In genomic region chr12:65799331-65799730, GRCh38 we compare ENCODE assay signal across 27 cellular contexts. TPM values are rescaled to one million over a fixed set of nuclear protein-coding genes. Genes with fewer than 3 reads are reported as not detected.
"Had no signal": no experiment of that assay in that cellular context is flagged by ENCODE, and none has a peak within 500 bp of the region (broad histone marks: within the 10 kb centered on the region; RNA-seq: fewer than 3 reads in every experiment).

No MANE protein-coding gene starts in this region.

- H3K9ac ChIP-seq: parathyroid adenoma had no signal

- H3K27me3 Mint-ChIP-seq: progenitor cell of endocrine pancreas had no signal

- H3K27me3 ChIP-seq: ovary, right lobe of liver, sigmoid colon, thyroid gland, tibial nerve, upper lobe of left lung, vagina had no signal

- H3K4me3 ChIP-seq: ovary, psoas muscle, right lobe of liver, sigmoid colon, stomach, thoracic aorta, thyroid gland, tibial nerve, upper lobe of left lung, vagina had no signal

- H3K9me3 Mint-ChIP-seq: natural killer cell; nephron; stimulated activated naive B cell treated with anti-CD40 and anti-IgM and Interleukin-4, amounts not matched to agents 10 μg/mL and 1 μg/mL and 100 μg/mL, for 72 hours; stimulated activated naive CD8-positive, alpha-beta T cell treated with anti-CD3 and anti-CD28 coated beads, Interleukin-15, Interleukin-2, amounts not matched to agents 100 ng/mL and 50 ng/mL, for 24 hours had no signal

- H3K36me3 ChIP-seq: ovary, right lobe of liver, sigmoid colon, stomach, thoracic aorta, thyroid gland, tibial nerve, upper lobe of left lung, vagina had no signal

- H3K27ac ChIP-seq: ovary, parathyroid adenoma, psoas muscle, right lobe of liver, sigmoid colon, stomach, thoracic aorta, thyroid gland, tibial nerve, upper lobe of left lung, vagina had no signal

- H3K4me3 Mint-ChIP-seq: natural killer cell; nephron; stimulated activated effector memory CD8-positive, alpha-beta T cell treated with anti-CD3 and anti-CD28 coated beads, Interleukin-12 subunit alpha, Interleukin-12 subunit beta, amount 100 ng/mL, for 72 hours; stimulated activated naive B cell treated with anti-CD40 and anti-IgM and Interleukin-4, amounts not matched to agents 10 μg/mL and 1 μg/mL and 100 μg/mL, for 72 hours; stimulated activated naive CD8-positive, alpha-beta T cell treated with anti-CD3 and anti-CD28 coated beads, Interleukin-15, Interleukin-2, amounts not matched to agents 100 ng/mL and 50 ng/mL, for 24 hours had no signal

- H3K9me3 ChIP-seq: ovary, psoas muscle, right lobe of liver, stomach, thoracic aorta, thyroid gland, tibial nerve, upper lobe of left lung, vagina had no signal

- H3K27ac Mint-ChIP-seq: natural killer cell; progenitor cell of endocrine pancreas; stimulated activated effector memory CD8-positive, alpha-beta T cell treated with anti-CD3 and anti-CD28 coated beads, Interleukin-12 subunit alpha, Interleukin-12 subunit beta, amount 100 ng/mL, for 72 hours; stimulated activated naive B cell treated with anti-CD40 and anti-IgM and Interleukin-4, amounts not matched to agents 10 μg/mL and 1 μg/mL and 100 μg/mL, for 72 hours; stimulated activated naive CD8-positive, alpha-beta T cell treated with anti-CD3 and anti-CD28 coated beads, Interleukin-15, Interleukin-2, amounts not matched to agents 100 ng/mL and 50 ng/mL, for 24 hours had no signal

- DNase-seq: natural killer cell; occipital lobe; ovary; psoas muscle; right cardiac atrium; right lobe of liver; sigmoid colon; small intestine; stimulated activated CD4-positive, alpha-beta T cell treated with anti-CD3 and anti-CD28 coated beads, Interleukin-15, amount 100 ng/mL, for 24 hours; stimulated activated CD4-positive, alpha-beta T cell treated with anti-CD3 and anti-CD28 coated beads, Interleukin-2, amount 100 ng/mL, for 24 hours; stimulated activated CD4-positive, alpha-beta T cell treated with anti-CD3 and anti-CD28 coated beads, Interleukin-2, amount 100 ng/mL, for 48 hours; stimulated activated CD4-positive, alpha-beta T cell treated with anti-CD3 and anti-CD28 coated beads, Interleukin-4, amount 100 ng/mL, for 24 hours; stimulated activated naive B cell treated with anti-CD40 and anti-IgM and Interleukin-4, amounts not matched to agents 10 μg/mL and 1 μg/mL and 100 μg/mL, for 72 hours; stimulated activated naive CD4-positive, alpha-beta T cell treated with Interleukin-2 at 50 U/mL for 16 hours; stomach; thyroid gland; trophoblast cell; upper lobe of left lung had no signal

- H3K79me2 ChIP-seq: parathyroid adenoma had no signal

- H3K36me3 Mint-ChIP-seq: natural killer cell; stimulated activated effector memory CD8-positive, alpha-beta T cell treated with anti-CD3 and anti-CD28 coated beads, Interleukin-12 subunit alpha, Interleukin-12 subunit beta, amount 100 ng/mL, for 72 hours had no signal

- H3K4me1 Mint-ChIP-seq: natural killer cell; nephron; stimulated activated effector memory CD8-positive, alpha-beta T cell treated with anti-CD3 and anti-CD28 coated beads, Interleukin-12 subunit alpha, Interleukin-12 subunit beta, amount 100 ng/mL, for 72 hours; stimulated activated naive B cell treated with anti-CD40 and anti-IgM and Interleukin-4, amounts not matched to agents 10 μg/mL and 1 μg/mL and 100 μg/mL, for 72 hours had no signal

- H3K4me1 ChIP-seq: parathyroid adenoma, psoas muscle, right lobe of liver, sigmoid colon, stomach, thyroid gland, tibial nerve, upper lobe of left lung, vagina had no signal

- ATAC-seq: natural killer cell; psoas muscle; right cardiac atrium; right lobe of liver; stimulated activated effector memory CD8-positive, alpha-beta T cell treated with anti-CD3 and anti-CD28 coated beads, Interleukin-12 subunit alpha, Interleukin-12 subunit beta, amount 100 ng/mL, for 72 hours; stimulated activated naive B cell treated with anti-CD40 and anti-IgM and Interleukin-4, amounts not matched to agents 10 μg/mL and 1 μg/mL and 100 μg/mL, for 72 hours had no signal

- H2AFZ ChIP-seq: parathyroid adenoma had no signal

RNA-seq across cellular contexts. Expression of gene HMGA2, which starts 25.0 kb away (rescaled TPM):
- total RNA-seq: right cardiac atrium, ureter had no signal
